Comparison of ENCODE assay signal across 14 cellular contexts in the genomic region with DNA sequence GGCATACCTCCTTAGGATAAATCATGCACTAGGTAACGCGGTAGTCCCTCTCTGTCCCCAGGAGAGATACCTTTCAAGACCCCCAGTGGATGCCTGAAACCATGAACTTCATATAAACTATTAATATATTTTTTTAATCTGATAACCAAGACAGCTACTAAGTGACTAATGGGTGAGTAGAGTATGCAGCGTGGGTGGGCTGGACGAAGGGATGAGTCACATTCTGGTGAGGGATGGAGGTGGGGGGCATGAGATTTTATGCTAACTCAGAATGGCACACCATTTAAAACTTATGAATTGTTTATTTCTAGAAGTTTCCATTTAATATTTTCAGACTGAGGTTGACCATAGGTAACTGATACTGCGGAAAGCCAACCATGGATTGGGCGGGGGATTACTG. TPM values are rescaled to one million over a fixed set of nuclear protein-coding genes. Genes with fewer than 3 reads are reported as not detected.
DNase-seq lines count a peak whose midpoint lies in the region; ATAC-seq and TF ChIP-seq lines count a peak whose summit lies in the region.
"Had no signal": no experiment of that assay in that cellular context is flagged by ENCODE, and none has a peak within 500 bp of the region (broad histone marks: within the 10 kb centered on the region; RNA-seq: fewer than 3 reads in every experiment).

No MANE protein-coding gene starts in this region.

- H3K9me3 ChIP-seq in mesenchymal stem cell (ENCODE audit: control insufficient read depth, low read length) (no peaks in the 10 kb centered on the region), right atrium auricular region (no peaks in the 10 kb centered on the region)
- H3K9me3 ChIP-seq: stomach had no signal

- H4K8ac ChIP-seq in mesenchymal stem cell (ENCODE audit: low read length): no peak overlapping the region

- no peak overlapping the region for H2BK15ac ChIP-seq in mesenchymal stem cell (ENCODE audit: low read depth, poor library complexity, severe bottlenecking)

- no peak overlapping the region for H3K4ac ChIP-seq in mesenchymal stem cell (ENCODE audit: low read depth in 1 of 2, low read length in 2 of 2)

- WGBS in mesenchymal stem cell: 0% methylated on average over 2 of the region's 6 CpGs

- H3K18ac ChIP-seq in mesenchymal stem cell (ENCODE audit: low read depth in 1 of 2, low read length in 2 of 2): no peak overlapping the region

- H3K36me3 ChIP-seq in mesenchymal stem cell (ENCODE audit: control insufficient read depth in 1 of 2, insufficient read depth in 2 of 2, low read depth in 1 of 2, low read length in 2 of 2) (no peaks in the 10 kb centered on the region), right atrium auricular region (no peaks in the 10 kb centered on the region)
- H3K36me3 ChIP-seq: cardiac muscle cell, stomach had no signal

- no peak overlapping the region for H3K4me2 ChIP-seq in mesenchymal stem cell (ENCODE audit: low read length, poor library complexity, severe bottlenecking)

- TF ChIP-seq CTCF in right atrium auricular region (IDR thresholded peaks at IDR 0.05): no peak

- no peak overlapping the region for H2BK12ac ChIP-seq in mesenchymal stem cell (ENCODE audit: low read length in 2 of 2)

- no peak overlapping the region for H2AK5ac ChIP-seq in mesenchymal stem cell (ENCODE audit: low read length, severe bottlenecking)

- no peak overlapping the region for H3K27ac ChIP-seq in mesenchymal stem cell (ENCODE audit: low read length, poor library complexity, severe bottlenecking)
- no peak overlapping the region for H3K27ac ChIP-seq in right atrium auricular region
- H3K27ac ChIP-seq: cardiac muscle cell, stomach had no signal

- no peak overlapping the region for H2BK5ac ChIP-seq in mesenchymal stem cell (ENCODE audit: low read depth, low read length, poor library complexity, severe bottlenecking)

- H3K4me3 ChIP-seq in mesenchymal stem cell (ENCODE audit: insufficient read depth in 1 of 2, low read depth in 1 of 2, low read length in 2 of 2) (no peak overlapping the region), right atrium auricular region (no peak overlapping the region)
- H3K4me3 ChIP-seq: cardiac muscle cell, stomach had no signal

- H3K14ac ChIP-seq in mesenchymal stem cell (ENCODE audit: low read length in 2 of 2): no peak overlapping the region

- peaks cover 4% of the 10 kb centered on the region for H3K4me1 ChIP-seq in mesenchymal stem cell (ENCODE audit: control insufficient read depth, insufficient read depth, low read depth, low read length)
- peaks cover 0 to 26% of the 10 kb centered on the region in 2 donors for H3K4me1 ChIP-seq in right atrium auricular region

- no peak overlapping the region for H2AFZ ChIP-seq in mesenchymal stem cell (ENCODE audit: low read depth, low read length)

- H3K79me1 ChIP-seq in mesenchymal stem cell (replicated peaks; ENCODE audit: low read length, poor library complexity, severe bottlenecking): peaks cover 31% of the 10 kb centered on the region

- H3K9ac ChIP-seq in mesenchymal stem cell (ENCODE audit: low read length): no peak overlapping the region

- no peak overlapping the region for H2BK120ac ChIP-seq in mesenchymal stem cell (ENCODE audit: low read depth, low read length)

- H4K91ac ChIP-seq in mesenchymal stem cell (ENCODE audit: low read length): no peak overlapping the region

- no peak overlapping the region for H3K23ac ChIP-seq in mesenchymal stem cell (ENCODE audit: low read length in 2 of 2)

- intact Hi-C loops in Right ventricle myocardium inferior (cut with DNase I): no loop called here

- DNase-seq in AG08396 (ENCODE audit: low spot score): peak; percentile 19
- peak; percentile 73 for DNase-seq in HCEC 1CT
- DNase-seq in astrocyte of the hippocampus (ENCODE audit: low read depth, low spot score): peak; percentile 56
- DNase-seq in mesenchymal stem cell: peak; percentile 66
- no peak for DNase-seq in right atrium auricular region (ENCODE audit: low spot score)
- DNase-seq in Right ventricle myocardium inferior (ENCODE audit: missing footprints): no peak
- DNase-seq in NOMO-1 treated with dmso at 0.1 percent for 144 hours (lab: John Stamatoyannopoulos, UW; ENCODE audit: unreplicated experiment): no peak
- DNase-seq in effector CD4-positive, alpha-beta T cell: no peak
- DNase-seq: CD8-positive, alpha-beta memory T cell; natural killer cell; NCI-H446; stomach had no signal

- ATAC-seq in Right ventricle myocardium inferior: no peak
- ATAC-seq: esophagus mucosa, natural killer cell had no signal

- no peaks in the 10 kb centered on the region for H3K27me3 ChIP-seq in mesenchymal stem cell (ENCODE audit: control insufficient read depth in 1 of 2, insufficient read depth in 1 of 2, low read length in 2 of 2)
- no peaks in the 10 kb centered on the region for H3K27me3 ChIP-seq in right atrium auricular region
- H3K27me3 ChIP-seq: cardiac muscle cell, stomach had no signal

RNA-seq across cellular contexts. Expression of gene CDK8, which starts 46.2 kb away (rescaled TPM):
- 27.5 TPM for polyA plus RNA-seq in mesenchymal stem cell (2013, experiment 1 of 2)
- 28.0 TPM for polyA plus RNA-seq in mesenchymal stem cell (2013, experiment 2 of 2)
- total RNA-seq in right atrium auricular region (10 to 100 TPM in 1 of 2 donors, 1 to 10 TPM in 1; 8.6 to 10.4 TPM), Right ventricle myocardium inferior (10.3 TPM)

Comparison
In these comparisons a context has a peak if more than half of its experiments do, and no peak if none do; other contexts are left out.
1. DNase-seq: peak in AG08396 (single experiment), HCEC 1CT (single experiment), astrocyte of the hippocampus (single experiment) and mesenchymal stem cell (single experiment); none in right atrium auricular region (single experiment), Right ventricle myocardium inferior (single experiment), NOMO-1 treated with dmso at 0.1 percent for 144 hours (single experiment) and effector CD4-positive, alpha-beta T cell (single experiment).